In genomic region chr14:54627325-54627717, GRCh38 we compare ENCODE assay signal across 8 cellular contexts.
DNase-seq lines count a peak whose midpoint lies in the region; ATAC-seq and TF ChIP-seq lines count a peak whose summit lies in the region.

No MANE protein-coding gene starts in this region.

- H3K4me1 ChIP-seq in GM23338 (ENCODE audit: insufficient read depth) (peaks cover 32% of the 10 kb centered on the region), right atrium auricular region (peaks cover 0 to 70% of the 10 kb centered on the region in 2 donors), subcutaneous abdominal adipose tissue (ENCODE audit: control insufficient read depth in 5 of 5, insufficient read depth in 5 of 5, low read length in 5 of 5) (peaks cover 3 to 53% (median 32%) of the 10 kb centered on the region in 5 donors)

- peak overlapping the region; percentile 84 for H3K27ac Mint-ChIP-seq in GM23338
- H3K27ac Mint-ChIP-seq in T-helper 17 cell = peak overlapping the region; percentile 95

- in situ Hi-C loops in GM13976 (cut with MboI; ENCODE audit: low sequenced_read_pairs, unreplicated experiment) = no loop called here

- peak; percentile 58 for ATAC-seq in GM23338
- ATAC-seq in T-helper 17 cell = peak; percentile 48

- peak overlapping the region; percentile 50 for H3K27ac ChIP-seq in GM23338 (ENCODE audit: low read depth)
- peak overlapping the region; percentile 77 to 81 for H3K27ac ChIP-seq in right atrium auricular region
- H3K27ac ChIP-seq in subcutaneous abdominal adipose tissue (ENCODE audit: low read depth, low read length) = peak overlapping the region; percentile 87
- H3K27ac ChIP-seq in RWPE1 = no peak overlapping the region

- TF ChIP-seq CTCF in GM13976 (IDR thresholded peaks at IDR 0.05; ENCODE audit: borderline replicate concordance, control extremely low read depth, extremely low read depth, insufficient read depth, missing control alignments) (no peak), GM23338 (conservative IDR thresholded peaks at IDR 0.05; ENCODE audit: low read depth in 2 of 2) (no peak), right atrium auricular region (IDR thresholded peaks at IDR 0.05) (no peak), RWPE1 (conservative IDR thresholded peaks at IDR 0.05; ENCODE audit: low read depth) (no peak)

- H3K4me1 Mint-ChIP-seq in GM23338 = peaks cover 35% of the 10 kb centered on the region
- H3K4me1 Mint-ChIP-seq in T-helper 17 cell = peaks cover 47% of the 10 kb centered on the region

- H3K9me2 ChIP-seq in GM23338 (ENCODE audit: insufficient read depth) = no peaks in the 10 kb centered on the region; the same call in 1 of the 2 replicates

- DNase-seq in GM13976 (ENCODE audit: low spot score) (peak; percentile 39), GM23338 (ENCODE audit: low spot score) (peak; percentile 30), T-helper 17 cell (no peak), right atrium auricular region (ENCODE audit: low spot score) (no peak), NCI-H82 treated with DMSO at 0.1 percent for 48 hours (lab: John Stamatoyannopoulos, UW; ENCODE audit: unreplicated experiment) (no peak), RWPE1 (ENCODE audit: low spot score) (no peak), epidermal melanocyte (ENCODE audit: insufficient read length, low spot score) (no peak)

- peak overlapping the region in 4 of 5 donors; percentile 37 to 74 (median 64) for H3K9ac ChIP-seq in subcutaneous abdominal adipose tissue (ENCODE audit: low read length in 5 of 5)

- H3K27me3 Mint-ChIP-seq in GM23338 (ENCODE audit: insufficient read depth, low read depth, poor library complexity) = peaks cover 1% of the 10 kb centered on the region
- H3K27me3 Mint-ChIP-seq in T-helper 17 cell = no peaks in the 10 kb centered on the region

- H3K4me3 ChIP-seq in GM23338 = no peak overlapping the region
- peak overlapping the region in 1 of 2 donors; percentile 27 for H3K4me3 ChIP-seq in right atrium auricular region
- H3K4me3 ChIP-seq in subcutaneous abdominal adipose tissue (ENCODE audit: low read depth in 1 of 5, low read length in 5 of 5) = peak overlapping the region in 4 of 5 donors; percentile 27 to 62 (median 46)

- POLR2A ChIA-PET in RWPE1 (lab: Yijun Ruan, JAX; ENCODE audit: low non-redundant PET) = interaction anchor here (0.6 kb wide), 1 partner anchor 56 kb away, joined by 3 read pairs; no protein-coding TSS in a partner anchor

- H3K36me3 ChIP-seq in GM23338 (ENCODE audit: insufficient read depth) (no peaks in the 10 kb centered on the region), right atrium auricular region (no peaks in the 10 kb centered on the region), subcutaneous abdominal adipose tissue (ENCODE audit: control insufficient read depth in 5 of 5, insufficient read depth in 5 of 5, low read length in 5 of 5) (no peaks in the 10 kb centered on the region)

- no peaks in the 10 kb centered on the region for H3K9me3 ChIP-seq in T-helper 17 cell (ENCODE audit: control insufficient read depth, low read length, poor library complexity, severe bottlenecking)
- no peaks in the 10 kb centered on the region for H3K9me3 ChIP-seq in right atrium auricular region
- no peaks in the 10 kb centered on the region for H3K9me3 ChIP-seq in subcutaneous abdominal adipose tissue (ENCODE audit: control insufficient read depth in 5 of 5, low read length in 5 of 5)

- H3K9me3 Mint-ChIP-seq in GM23338 = peaks cover under 1% of the 10 kb centered on the region; the same call in 2 of the 3 replicates

- H3K4me2 ChIP-seq in GM23338 = no peak overlapping the region

- H3K27me3 ChIP-seq in GM23338 (ENCODE audit: insufficient read depth) = no peaks in the 10 kb centered on the region
- H3K27me3 ChIP-seq in right atrium auricular region = no peaks in the 10 kb centered on the region
- H3K27me3 ChIP-seq in subcutaneous abdominal adipose tissue (ENCODE audit: control insufficient read depth in 5 of 5, insufficient read depth in 4 of 5, low read length in 5 of 5) = no peaks in the 10 kb centered on the region

- no peaks in the 10 kb centered on the region for H4K20me1 ChIP-seq in GM23338 (replicated peaks; ENCODE audit: insufficient read depth)

- H2AFZ ChIP-seq in GM23338 = no peak overlapping the region

- H3K36me3 Mint-ChIP-seq in GM23338 (ENCODE audit: low read depth) (no peaks in the 10 kb centered on the region), T-helper 17 cell (ENCODE audit: low read depth) (no peaks in the 10 kb centered on the region)

- CTCF ChIA-PET in RWPE1 (lab: Yijun Ruan, JAX) = interaction anchor here (0.7 kb wide), 1 partner anchor 55 kb away, joined by 3 read pairs; no protein-coding TSS in a partner anchor

- no peaks in the 10 kb centered on the region for H3F3A ChIP-seq in GM23338 (replicated peaks; ENCODE audit: low read depth)

- no peaks in the 10 kb centered on the region for H3K79me2 ChIP-seq in GM23338 (replicated peaks; ENCODE audit: insufficient read depth)

- H3K4me3 Mint-ChIP-seq in GM23338 = no peak overlapping the region
- peak overlapping the region; percentile 80 for H3K4me3 Mint-ChIP-seq in T-helper 17 cell

TF ChIP-seq in GM23338, 12 proteins besides CTCF, POLR2A, EP300 and RAD21 (continues in another document):
- TF ChIP-seq STAT1 (IDR thresholded peaks at IDR 0.05; ENCODE audit: unreplicated experiment) = no peak
- no peak for TF ChIP-seq POLR2AphosphoS5 (IDR thresholded peaks at IDR 0.05; ENCODE audit: low read depth)
- TF ChIP-seq NANOG (IDR thresholded peaks at IDR 0.05; ENCODE audit: borderline replicate concordance) = no peak
- no peak for TF ChIP-seq EZH2 (IDR thresholded peaks at IDR 0.05; ENCODE audit: low read depth, unreplicated experiment)
- no peak for TF ChIP-seq ZNF114 (CRISPR knock-in tag; IDR thresholded peaks at IDR 0.05)
- TF ChIP-seq REST (IDR thresholded peaks at IDR 0.05; ENCODE audit: unreplicated experiment) = no peak
- no peak for TF ChIP-seq CREB1 (CRISPR knock-in tag; IDR thresholded peaks at IDR 0.05; ENCODE audit: low read depth)
- no peak for TF ChIP-seq ETS1 (IDR thresholded peaks at IDR 0.05)
- no peak for TF ChIP-seq ZNF331 (CRISPR knock-in tag; IDR thresholded peaks at IDR 0.05; ENCODE audit: low read depth)
- TF ChIP-seq EZH2phosphoT487 (IDR thresholded peaks at IDR 0.05; ENCODE audit: unreplicated experiment) = no peak

Comparison
In these comparisons a context has a peak if more than half of its experiments do, and no peak if none do; other contexts are left out.
1. DNase-seq: peak in GM13976 (single experiment) and GM23338 (single experiment); none in T-helper 17 cell (0 of 3), right atrium auricular region (single experiment), NCI-H82 treated with DMSO at 0.1 percent for 48 hours (single experiment), RWPE1 (single experiment) and epidermal melanocyte (single experiment).